ENCODE assay signal across 26 cellular contexts in genomic region chr3:75951941-75952340, GRCh38.
"Had no signal": no experiment of that assay in that cellular context is flagged by ENCODE, and none has a peak within 500 bp of the region (broad histone marks: within the 10 kb centered on the region; RNA-seq: fewer than 3 reads in every experiment).

No MANE protein-coding gene starts in this region.

- H3K36me3 Mint-ChIP-seq: activated CD8-positive, alpha-beta memory T cell treated with anti-CD3 and anti-CD28 coated beads, Interleukin-2, amount 10 ng/mL, durations not matched to agents 7 days and 5 days; activated naive CD4-positive, alpha-beta T cell treated with anti-CD3 and anti-CD28 coated beads, Interleukin-2, amount 50 U/mL, for 72 hours; naive thymus-derived CD4-positive, alpha-beta T cell had no signal

- H3K9ac ChIP-seq: parathyroid adenoma had no signal

- H3K27me3 ChIP-seq: body of pancreas, heart left ventricle, right atrium auricular region, tibial nerve had no signal

- H3K4me1 Mint-ChIP-seq: activated CD8-positive, alpha-beta memory T cell treated with anti-CD3 and anti-CD28 coated beads, Interleukin-2, amount 10 ng/mL, durations not matched to agents 7 days and 5 days; naive thymus-derived CD4-positive, alpha-beta T cell had no signal

- H2AFZ ChIP-seq: parathyroid adenoma had no signal

- H3K27ac ChIP-seq: body of pancreas, heart left ventricle, parathyroid adenoma, right atrium auricular region, tibial nerve, WERI-Rb-1 had no signal

- H3K27ac Mint-ChIP-seq: activated CD8-positive, alpha-beta memory T cell treated with anti-CD3 and anti-CD28 coated beads, Interleukin-2, amount 10 ng/mL, durations not matched to agents 7 days and 5 days; activated CD8-positive, alpha-beta T cell treated with anti-CD3 and anti-CD28 coated beads, Interleukin-2, amount 10 ng/mL, durations not matched to agents 7 days and 5 days; activated naive CD4-positive, alpha-beta T cell treated with anti-CD3 and anti-CD28 coated beads, Interleukin-2, amount 50 U/mL, for 72 hours; activated T-cell treated with anti-CD3 and anti-CD28 coated beads, Interleukin-2, amount 50 U/mL, for 72 hours; naive thymus-derived CD4-positive, alpha-beta T cell; T-helper 1 cell treated with Interleukin-12 subunit alpha and Interleukin-12 subunit beta and Interleukin-4 antibody, amounts not matched to agents 30 μg/mL and 1 μg/mL, for 36 hours had no signal

- DNase-seq: activated CD4-positive, alpha-beta T cell treated with anti-CD3 and anti-CD28 coated beads for 1 hour; activated CD4-positive, alpha-beta T cell treated with anti-CD3 and anti-CD28 coated beads, Interleukin-2, amount 50 U/mL, for 1 hour; activated CD8-positive, alpha-beta memory T cell treated with anti-CD3 and anti-CD28 coated beads, Interleukin-2, amount 10 ng/mL, durations not matched to agents 7 days and 5 days; activated CD8-positive, alpha-beta T cell treated with anti-CD3 and anti-CD28 coated beads, Interleukin-2, amount 10 ng/mL, durations not matched to agents 7 days and 5 days; activated naive CD4-positive, alpha-beta T cell; activated T-cell treated with anti-CD3 and anti-CD28 coated beads for 4 hours; activated T-cell treated with anti-CD3 and anti-CD28 coated beads, Interleukin-2, amount 50 U/mL, for 72 hours; anterior cingulate cortex; body of pancreas; cortex of kidney; heart left ventricle; hypothalamus; islet precursor cell; left colon; midbrain; naive thymus-derived CD4-positive, alpha-beta T cell; stimulated activated CD4-positive, alpha-beta T cell treated with anti-CD3 and anti-CD28 coated beads, Interleukin-15, amount 100 ng/mL, for 24 hours; stimulated activated CD4-positive, alpha-beta T cell treated with anti-CD3 and anti-CD28 coated beads, Interleukin-2, amount 100 ng/mL, for 24 hours; stimulated activated naive CD4-positive, alpha-beta T cell treated with Interleukin-2 at 50 U/mL for 16 hours; T1000; WERI-Rb-1 had no signal

- H3K4me3 ChIP-seq: body of pancreas, heart left ventricle, right atrium auricular region, tibial nerve had no signal

- H3K9me3 ChIP-seq: body of pancreas, right atrium auricular region, tibial nerve had no signal

- H3K79me2 ChIP-seq: parathyroid adenoma had no signal

- ATAC-seq: activated CD8-positive, alpha-beta memory T cell treated with anti-CD3 and anti-CD28 coated beads, Interleukin-2, amount 10 ng/mL, durations not matched to agents 7 days and 5 days; activated CD8-positive, alpha-beta T cell treated with anti-CD3 and anti-CD28 coated beads, Interleukin-2, amount 10 ng/mL, durations not matched to agents 7 days and 5 days; activated naive CD4-positive, alpha-beta T cell treated with anti-CD3 and anti-CD28 coated beads, Interleukin-2, amount 50 U/mL, for 72 hours; activated T-cell treated with anti-CD3 and anti-CD28 coated beads, Interleukin-2, amount 50 U/mL, for 72 hours; body of pancreas; heart left ventricle; left colon; naive thymus-derived CD4-positive, alpha-beta T cell had no signal

- H3K27me3 Mint-ChIP-seq: activated CD8-positive, alpha-beta memory T cell treated with anti-CD3 and anti-CD28 coated beads, Interleukin-2, amount 10 ng/mL, durations not matched to agents 7 days and 5 days; naive thymus-derived CD4-positive, alpha-beta T cell had no signal

- H3K36me3 ChIP-seq: heart left ventricle, right atrium auricular region, tibial nerve, WERI-Rb-1 had no signal

- H3K4me3 Mint-ChIP-seq: activated CD8-positive, alpha-beta memory T cell treated with anti-CD3 and anti-CD28 coated beads, Interleukin-2, amount 10 ng/mL, durations not matched to agents 7 days and 5 days; activated CD8-positive, alpha-beta T cell treated with anti-CD3 and anti-CD28 coated beads, Interleukin-2, amount 10 ng/mL, durations not matched to agents 7 days and 5 days; activated T-cell treated with anti-CD3 and anti-CD28 coated beads, Interleukin-2, amount 50 U/mL, for 72 hours; naive thymus-derived CD4-positive, alpha-beta T cell; T-helper 1 cell treated with Interleukin-12 subunit alpha and Interleukin-12 subunit beta and Interleukin-4 antibody, amounts not matched to agents 30 μg/mL and 1 μg/mL, for 36 hours had no signal

- H3K4me1 ChIP-seq: body of pancreas, heart left ventricle, parathyroid adenoma, right atrium auricular region, tibial nerve had no signal
